24 cellular contexts compared by ENCODE assay signal in genomic region chr1:29525941-29526340, GRCh38.
DNase-seq lines count a peak whose midpoint lies in the region; ATAC-seq and TF ChIP-seq lines count a peak whose summit lies in the region.
"Had no signal": no experiment of that assay in that cellular context is flagged by ENCODE, and none has a peak within 500 bp of the region (broad histone marks: within the 10 kb centered on the region; RNA-seq: fewer than 3 reads in every experiment).

No MANE protein-coding gene starts in this region.

- H3F3A ChIP-seq in neural progenitor cell (ENCODE audit: low read depth): peaks cover 23% of the 10 kb centered on the region

- H3K27me3 ChIP-seq in Peyer's patch (no peaks in the 10 kb centered on the region), neural progenitor cell (no peaks in the 10 kb centered on the region), stomach (peaks cover 0 to 49% (median 17%) of the 10 kb centered on the region in 3 donors), foreskin keratinocyte (peaks cover 6% of the 10 kb centered on the region)

- H3K9me3 ChIP-seq in Peyer's patch (no peaks in the 10 kb centered on the region), neural progenitor cell (ENCODE audit: low read depth) (peaks cover 3% of the 10 kb centered on the region), stomach (peaks cover 0 to 27% (median 15%) of the 10 kb centered on the region in 4 donors)
- H3K9me3 ChIP-seq: A549, Caco-2 had no signal

- H3K9ac ChIP-seq in neural progenitor cell: no peak overlapping the region
- H3K9ac ChIP-seq: BLaER1 treated with 17β-estradiol and CSF1 and Interleukin-3, amounts not matched to agents 10 nM and 100 nM had no signal

- ATAC-seq in foreskin keratinocyte: no peak
- ATAC-seq: A549, GM12878, HCT116 had no signal

- no peak overlapping the region for H3K4me3 Mint-ChIP-seq in neural progenitor cell
- H3K4me3 Mint-ChIP-seq: CD4-positive, alpha-beta T cell had no signal

- TF ChIP-seq CTCF in Peyer's patch (IDR thresholded peaks at IDR 0.05) (no peak), neural progenitor cell (IDR thresholded peaks at IDR 0.05) (no peak), stomach (IDR thresholded peaks at IDR 0.05) (no peak), foreskin keratinocyte (conservative IDR thresholded peaks at IDR 0.05) (no peak)

- TF ChIP-seq POLR2A in Peyer's patch (IDR thresholded peaks at IDR 0.05) (no peak), stomach (IDR thresholded peaks at IDR 0.05) (no peak)

- peak overlapping the region; percentile 62 for H3K4me2 ChIP-seq in neural progenitor cell
- H3K4me2 ChIP-seq: A549; BLaER1 treated with 17β-estradiol and CSF1 and Interleukin-3, amounts not matched to agents 10 nM and 100 nM had no signal

- no peak for TF ChIP-seq EP300 in stomach (IDR thresholded peaks at IDR 0.05)

- H3K27ac Mint-ChIP-seq in neural progenitor cell: no peak overlapping the region
- H3K27ac Mint-ChIP-seq: CD4-positive, alpha-beta T cell had no signal

- H3K4me3 ChIP-seq in Peyer's patch: no peak overlapping the region
- H3K4me3 ChIP-seq in neural progenitor cell: no peak overlapping the region
- H3K4me3 ChIP-seq in stomach: no peak overlapping the region
- H3K4me3 ChIP-seq: A549; BLaER1 treated with 17β-estradiol and CSF1 and Interleukin-3, amounts not matched to agents 10 nM and 100 nM; GM12878 had no signal

- H4K20me1 ChIP-seq in neural progenitor cell (ENCODE audit: low read depth): no peaks in the 10 kb centered on the region
- H4K20me1 ChIP-seq: BLaER1 treated with 17β-estradiol and CSF1 and Interleukin-3, amounts not matched to agents 10 nM and 100 nM had no signal

- H3K36me3 ChIP-seq in Peyer's patch (no peaks in the 10 kb centered on the region), neural progenitor cell (no peaks in the 10 kb centered on the region), stomach (no peaks in the 10 kb centered on the region)
- H3K36me3 ChIP-seq: BLaER1 treated with 17β-estradiol and CSF1 and Interleukin-3, amounts not matched to agents 10 nM and 100 nM had no signal

- H3K4me1 Mint-ChIP-seq in neural progenitor cell: peaks cover 24% of the 10 kb centered on the region

- no peaks in the 10 kb centered on the region for H3K36me3 Mint-ChIP-seq in neural progenitor cell

- H3K79me2 ChIP-seq in neural progenitor cell (ENCODE audit: low read depth): no peaks in the 10 kb centered on the region

- 82 to 89% (median 87%) methylated on average over 7 of the region's 7 CpGs for WGBS in stomach, 5 donors

- peaks cover 8% of the 10 kb centered on the region for H3K9me3 Mint-ChIP-seq in neural progenitor cell

- DNase-seq in Peyer's patch (peak in 2 of 3 donors; percentile 24 to 32), ecto neural progenitor cell (ENCODE audit: low spot score) (peak; percentile 36), neural progenitor cell (ENCODE audit: low spot score) (no peak), stomach (peak; percentile 10), activated gamma-delta T cell (lab: John Stamatoyannopoulos, UW) (no peak), NCI-H2196 (lab: John Stamatoyannopoulos, UW; ENCODE audit: unreplicated experiment) (no peak), foreskin keratinocyte (no peak)
- DNase-seq: AML-193; Caco-2; CD4-positive, alpha-beta T cell; EL; GDM1; GOT3; NCI-H1092; NCI-H1436; NCI-H187; NCI-H446; NCI-H526; SHP77 had no signal

- intact Hi-C loops in stomach (cut with DNase I; ENCODE audit: low total_unique reads): no loop called here

- no peak overlapping the region for H2AFZ ChIP-seq in neural progenitor cell (replicated peaks)

- H3K27ac ChIP-seq in Peyer's patch (no peak overlapping the region), neural progenitor cell (peak overlapping the region; percentile 87), stomach (no peak overlapping the region), foreskin keratinocyte (no peak overlapping the region)
- H3K27ac ChIP-seq: A549; BLaER1 treated with 17β-estradiol and CSF1 and Interleukin-3, amounts not matched to agents 10 nM and 100 nM; RWPE1 had no signal

- peaks cover 12% of the 10 kb centered on the region for H3K27me3 Mint-ChIP-seq in neural progenitor cell (ENCODE audit: insufficient read depth, low read depth)

- H3K4me1 ChIP-seq in Peyer's patch: no peaks in the 10 kb centered on the region
- peaks cover 46% of the 10 kb centered on the region for H3K4me1 ChIP-seq in neural progenitor cell
- no peaks in the 10 kb centered on the region for H3K4me1 ChIP-seq in stomach
- no peaks in the 10 kb centered on the region for H3K4me1 ChIP-seq in foreskin keratinocyte
- H3K4me1 ChIP-seq: A549, Caco-2 had no signal

Comparison
In these comparisons a context has a peak if more than half of its experiments do, and no peak if none do; other contexts are left out.
1. DNase-seq: peak in Peyer's patch (2 of 3), ecto neural progenitor cell (single experiment) and stomach (single experiment); none in neural progenitor cell (single experiment), activated gamma-delta T cell (single experiment), NCI-H2196 (single experiment) and foreskin keratinocyte (0 of 2).